Comparison of ENCODE assay signal across 4 cellular contexts in genomic region chr7:77062557-77062956, GRCh38. TPM values are rescaled to one million over a fixed set of nuclear protein-coding genes. Genes with fewer than 3 reads are reported as not detected.
"Had no signal": no experiment of that assay in that cellular context is flagged by ENCODE, and none has a peak within 500 bp of the region (broad histone marks: within the 10 kb centered on the region; RNA-seq: fewer than 3 reads in every experiment).

A gene with protein sequence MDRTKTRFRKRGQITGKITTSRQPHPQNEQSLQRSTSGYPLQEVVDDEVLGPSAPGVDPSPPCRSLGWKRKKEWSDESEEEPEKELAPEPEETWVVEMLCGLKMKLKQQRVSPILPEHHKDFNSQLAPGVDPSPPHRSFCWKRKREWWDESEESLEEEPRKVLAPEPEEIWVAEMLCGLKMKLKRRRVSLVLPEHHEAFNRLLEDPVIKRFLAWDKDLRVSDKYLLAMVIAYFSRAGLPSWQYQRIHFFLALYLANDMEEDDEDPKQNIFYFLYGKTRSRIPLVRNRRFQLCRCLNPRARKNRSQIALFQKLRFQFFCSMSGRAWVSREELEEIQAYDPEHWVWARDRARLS (minus strand): TSS chr7:77062558. CDS start chr7:77060512, 2,046 bp downstream.

RNA-seq across cellular contexts. Expression of the gene that starts here (rescaled TPM):
- total RNA-seq: neural crest cell, right atrium auricular region, smooth muscle cell, thoracic aorta had no signal
